13 cellular contexts compared by ENCODE assay signal in the genomic region with DNA sequence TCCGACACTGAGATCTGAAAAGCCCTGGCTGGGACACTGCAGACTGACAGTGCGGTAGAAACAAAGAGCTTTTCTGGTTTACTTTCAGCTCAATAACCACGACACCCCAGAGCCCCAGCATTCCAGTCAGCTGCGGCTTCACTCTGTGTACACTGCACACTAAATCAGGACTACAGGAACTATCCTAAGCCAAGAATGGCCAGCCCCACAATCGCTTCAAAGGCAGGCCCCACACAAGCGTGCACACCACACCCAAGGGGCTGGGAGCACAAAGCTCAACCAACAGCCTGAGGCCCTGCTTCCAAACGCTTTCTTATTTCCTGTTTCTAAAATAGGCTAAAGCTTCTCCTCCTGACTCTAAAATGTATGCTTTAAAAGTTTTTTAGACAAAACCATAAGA. TPM values are rescaled to one million over a fixed set of nuclear protein-coding genes. Genes with fewer than 3 reads are reported as not detected.
DNase-seq lines count a peak whose midpoint lies in the region; ATAC-seq, FAIRE-seq and TF ChIP-seq lines count a peak whose summit lies in the region.
"Had no signal": no experiment of that assay in that cellular context is flagged by ENCODE, and none has a peak within 500 bp of the region (broad histone marks: within the 10 kb centered on the region; RNA-seq: fewer than 3 reads in every experiment).

No MANE protein-coding gene starts in this region.

- H3K9me3 ChIP-seq in T-helper 17 cell (ENCODE audit: control insufficient read depth, low read length, poor library complexity, severe bottlenecking), result no peaks in the 10 kb centered on the region
- H3K9me3 ChIP-seq in lower lobe of right lung, result no peaks in the 10 kb centered on the region
- H3K9me3 ChIP-seq in testis, result no peaks in the 10 kb centered on the region
- no peaks in the 10 kb centered on the region for H3K9me3 ChIP-seq in CD8-positive, alpha-beta memory T cell (ENCODE audit: low read length)
- H3K9me3 ChIP-seq: spleen had no signal

- POLR2A ChIA-PET in CD8-positive, alpha-beta memory T cell (lab: Charles Lee), result no interaction called here

- FAIRE-seq in endometrium (lab: Jason Lieb, UNC), result peak; percentile 18

- H3K4me1 Mint-ChIP-seq in T-helper 17 cell, result peaks cover 10% of the 10 kb centered on the region
- H3K4me1 Mint-ChIP-seq in CD8-positive, alpha-beta memory T cell, result no peaks in the 10 kb centered on the region

- peak overlapping the region; percentile 1 for H3K27ac ChIP-seq in lower lobe of right lung
- peak overlapping the region in 1 of 2 donors; percentile 65 for H3K27ac ChIP-seq in testis
- no peak overlapping the region for H3K27ac ChIP-seq in CD8-positive, alpha-beta memory T cell (ENCODE audit: low read depth, low read length)
- H3K27ac ChIP-seq: spleen, WERI-Rb-1 had no signal

- H3K4me3 ChIP-seq in lower lobe of right lung (no peak overlapping the region), testis (no peak overlapping the region)
- H3K4me3 ChIP-seq in CD8-positive, alpha-beta memory T cell (ENCODE audit: low read length), result no peak overlapping the region
- H3K4me3 ChIP-seq: spleen had no signal

- H3K4me3 Mint-ChIP-seq in T-helper 17 cell, result no peak overlapping the region
- H3K4me3 Mint-ChIP-seq in CD8-positive, alpha-beta memory T cell, result no peak overlapping the region
- H3K4me3 Mint-ChIP-seq: naive thymus-derived CD4-positive, alpha-beta T cell had no signal

- H3K27me3 ChIP-seq in lower lobe of right lung (ENCODE audit: low read depth), result no peaks in the 10 kb centered on the region
- no peaks in the 10 kb centered on the region for H3K27me3 ChIP-seq in testis
- no peaks in the 10 kb centered on the region for H3K27me3 ChIP-seq in CD8-positive, alpha-beta memory T cell (ENCODE audit: insufficient read depth, low read length, poor library complexity, severe bottlenecking)
- H3K27me3 ChIP-seq: spleen had no signal

- CTCF ChIA-PET in CD8-positive, alpha-beta memory T cell (lab: Charles Lee), result interaction anchor here (1.3 kb wide), 1 partner anchor 237 kb away, joined by 5 read pairs; no protein-coding TSS in a partner anchor

- no peaks in the 10 kb centered on the region for H3K9me3 Mint-ChIP-seq in CD8-positive, alpha-beta memory T cell
- H3K9me3 Mint-ChIP-seq: naive thymus-derived CD4-positive, alpha-beta T cell had no signal

- DNase-seq in T-helper 17 cell (no peak), lower lobe of right lung (no peak), testis (peak; percentile 42), hepatic stellate cell (ENCODE audit: low spot score) (no peak)
- DNase-seq in CD8-positive, alpha-beta memory T cell, result no peak
- DNase-seq: activated effector memory CD4-positive, alpha-beta T cell treated with anti-CD3 and anti-CD28 coated beads, Interleukin-2, amount 50 U/mL, for 16 hours; naive thymus-derived CD4-positive, alpha-beta T cell; NCI-H510A treated with DMSO at 0.1 percent for 48 hours; SHP77 treated with DMSO at 0.1 percent for 48 hours; spleen; WERI-Rb-1 had no signal

- 63 to 69% methylated on average over 7 of the region's 7 CpGs for WGBS in testis, 2 donors

- peaks cover 15% of the 10 kb centered on the region for H3K36me3 Mint-ChIP-seq in T-helper 17 cell (ENCODE audit: low read depth)
- H3K36me3 Mint-ChIP-seq in CD8-positive, alpha-beta memory T cell, result peaks cover 0 to 94% (median 36%) of the 10 kb centered on the region in 3 donors

- TF ChIP-seq POLR2A in testis (IDR thresholded peaks at IDR 0.05), result no peak

- TF ChIP-seq CTCF in lower lobe of right lung (IDR thresholded peaks at IDR 0.05), result no peak
- TF ChIP-seq CTCF in testis (IDR thresholded peaks at IDR 0.05), result no peak

- ATAC-seq in T-helper 17 cell, result no peak
- ATAC-seq in lower lobe of right lung, result no peak
- ATAC-seq in GM19395 (IDR thresholded peaks at IDR 0.05; ENCODE audit: unreplicated experiment), result no peak
- ATAC-seq: naive thymus-derived CD4-positive, alpha-beta T cell had no signal

- intact Hi-C loops in lower lobe of right lung (cut with DNase I) (no loop called here), testis (cut with DNase I; ENCODE audit: low total_unique reads) (no loop called here)

- peaks cover 5% of the 10 kb centered on the region for H3K4me1 ChIP-seq in lower lobe of right lung
- H3K4me1 ChIP-seq in testis, result no peaks in the 10 kb centered on the region
- no peaks in the 10 kb centered on the region for H3K4me1 ChIP-seq in CD8-positive, alpha-beta memory T cell (ENCODE audit: insufficient read depth, low read length)
- H3K4me1 ChIP-seq: spleen had no signal

- peak overlapping the region; percentile 11 for H3K27ac Mint-ChIP-seq in T-helper 17 cell
- H3K27ac Mint-ChIP-seq in CD8-positive, alpha-beta memory T cell, result peak overlapping the region in 1 of 8 donors; percentile 79

- no peaks in the 10 kb centered on the region for H3K27me3 Mint-ChIP-seq in T-helper 17 cell
- H3K27me3 Mint-ChIP-seq in CD8-positive, alpha-beta memory T cell, result no peaks in the 10 kb centered on the region
- H3K27me3 Mint-ChIP-seq: naive thymus-derived CD4-positive, alpha-beta T cell had no signal

- H3K36me3 ChIP-seq in lower lobe of right lung (peaks cover 95% of the 10 kb centered on the region), testis (ENCODE audit: low read depth, missing control alignments) (no peaks in the 10 kb centered on the region)
- H3K36me3 ChIP-seq in CD8-positive, alpha-beta memory T cell (ENCODE audit: insufficient read depth, low read length), result peaks cover 52% of the 10 kb centered on the region

RNA-seq across cellular contexts. Expression of gene URB1, which starts 28.4 kb away (rescaled TPM):
- total RNA-seq in T-helper 17 cell, result 10 to 100 TPM; 11.2 to 11.8 TPM
- total RNA-seq in lower lobe of right lung, result 10.3 TPM
- 10 to 100 TPM; 38.8 to 41.4 TPM for total RNA-seq in testis
- polyA plus RNA-seq in testis (ENCODE audit: insufficient read depth, low read depth, low replicate concordance), result 16.6 TPM
- 10 to 100 TPM; 38.9 to 39.8 TPM for total RNA-seq in CD8-positive, alpha-beta memory T cell
- polyA plus RNA-seq in CD8-positive, alpha-beta memory T cell, result 3.9 TPM

RNA-seq across cellular contexts. Expression of gene EVA1C, which starts 48.1 kb away (rescaled TPM):
- 10 to 100 TPM; 17.9 to 21.9 TPM for total RNA-seq in T-helper 17 cell
- total RNA-seq in lower lobe of right lung, result 31.8 TPM
- total RNA-seq in testis, result 10 to 100 TPM; 28.4 to 44.2 TPM
- 47.0 TPM for polyA plus RNA-seq in testis (ENCODE audit: insufficient read depth, low read depth, low replicate concordance)
- total RNA-seq in CD8-positive, alpha-beta memory T cell, result 10 to 100 TPM; 13.4 to 16.2 TPM
- 25.8 TPM for polyA plus RNA-seq in CD8-positive, alpha-beta memory T cell
